Comparison of ENCODE assay signal across 8 cellular contexts in the genomic region with DNA sequence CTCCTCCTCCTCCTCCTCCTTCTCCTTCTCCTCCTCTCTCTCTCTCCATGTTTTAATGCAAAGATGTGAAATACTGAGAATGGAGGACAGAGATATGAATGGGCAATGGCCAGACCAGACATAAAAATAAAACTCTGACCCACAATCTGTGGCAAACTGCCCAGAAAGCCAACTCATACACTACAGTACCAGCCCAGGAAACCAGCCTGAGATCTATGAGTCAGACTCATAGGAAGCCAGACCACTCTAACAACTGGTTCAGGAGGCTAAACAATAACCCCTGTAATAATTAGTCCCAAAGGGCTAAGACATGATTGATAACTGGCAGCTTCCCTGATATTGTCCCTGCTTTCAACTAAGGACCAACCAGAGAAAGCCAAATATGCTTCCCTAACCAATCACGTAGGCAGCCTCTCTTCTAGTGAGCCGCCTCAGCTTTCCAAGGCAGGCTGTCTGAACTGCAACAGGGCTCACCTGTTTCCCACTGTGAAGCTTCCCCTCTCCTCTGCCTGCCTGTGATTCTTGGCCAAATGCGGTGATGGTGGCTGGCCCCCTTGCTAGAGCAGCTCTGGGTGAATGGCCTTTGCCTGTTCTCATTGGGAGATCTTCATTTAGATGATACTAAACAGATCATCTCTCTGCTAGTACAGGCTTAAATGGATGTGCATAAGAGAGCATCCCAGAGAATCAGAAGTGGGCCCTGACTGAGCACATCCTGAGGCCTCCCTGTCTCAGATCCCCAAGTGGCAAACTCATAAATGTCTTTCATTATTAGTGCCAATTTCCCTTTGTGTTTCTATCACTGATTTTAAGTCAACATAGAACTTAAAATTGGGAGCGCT.
DNase-seq lines count a peak whose midpoint lies in the region; ATAC-seq and TF ChIP-seq lines count a peak whose summit lies in the region.

No MANE protein-coding gene starts in this region.

- H3K23ac ChIP-seq in IMR-90 (ENCODE audit: low read depth, low read length), result no peak overlapping the region; the same call in 1 of the 2 replicates

- H3K4me1 ChIP-seq in IMR-90 (ENCODE audit: control insufficient read depth, insufficient read depth, low read length) (peaks cover 7% of the 10 kb centered on the region), colonic mucosa (no peaks in the 10 kb centered on the region)

- CTCF ChIA-PET in IMR-90 (lab: Yijun Ruan, JAX), result no interaction called here

- H4K5ac ChIP-seq in IMR-90 (ENCODE audit: low read depth, low read length), result peak overlapping the region; percentile 14; the same call in 1 of the 2 replicates

- peak overlapping the region; percentile 46; the same call in 2 of the 3 replicates for H2BK15ac ChIP-seq in IMR-90 (ENCODE audit: low read depth, low read length)

- H3K4me3 ChIP-seq in IMR-90 (ENCODE audit: insufficient read depth, low read depth, low read length), result no peak overlapping the region
- no peak overlapping the region for H3K4me3 ChIP-seq in colonic mucosa

- peak overlapping the region; percentile 36; the same call in 1 of the 2 replicates for H3K14ac ChIP-seq in IMR-90 (replicated peaks; ENCODE audit: low read depth, low read length)

- peak overlapping the region; percentile 95 for H2AK5ac ChIP-seq in IMR-90 (ENCODE audit: low read depth, low read length)

- peak overlapping the region; percentile 33; the same call in 1 of the 2 replicates for H3K18ac ChIP-seq in IMR-90 (ENCODE audit: low read depth, low read length)

- no peak overlapping the region for H3K4me2 ChIP-seq in IMR-90 (ENCODE audit: low read depth, low read length)

- POLR2A ChIA-PET in IMR-90 (lab: Charles Lee; ENCODE audit: unreplicated experiment), result no interaction called here

- TF ChIP-seq POLR2A in IMR-90 (IDR thresholded peaks at IDR 0.05; ENCODE audit: low read depth, low read length), result no peak

- DNase-seq in DMS153 (lab: John Stamatoyannopoulos, UW) (peak; percentile 77), IMR-90 (peak; percentile 97), colonic mucosa (peak; percentile 31), neural crest cell (ENCODE audit: low read depth, low spot score) (no peak), NCI-H2029 (lab: John Stamatoyannopoulos, UW) (no peak)
- DNase-seq in stimulated activated naive CD4-positive, alpha-beta T cell (lab: John Stamatoyannopoulos, UW), result no peak

- H4K8ac ChIP-seq in IMR-90 (ENCODE audit: low read depth in 2 of 2, low read length in 2 of 2), result peak overlapping the region in 1 of 2 experiments; percentile 44; a peak in 2 of 4 replicates

- in situ Hi-C loops in IMR-90 (cut with MboI; ENCODE audit: low sequenced_read_pairs), result loop anchor here (10.0 kb wide), 1 partner anchor 390 kb away; no protein-coding TSS in a partner anchor

- no CpG with 5 or more reads among the region's 4 CpGs for WGBS in IMR-90 (ENCODE audit: extremely low coverage in 2 of 2, insufficient read length in 1 of 2), 2 experiments

- H3K27me3 Mint-ChIP-seq in neural crest cell (ENCODE audit: low read depth), result no peaks in the 10 kb centered on the region

- H2AK9ac ChIP-seq in IMR-90 (replicated peaks; ENCODE audit: low read depth, low read length, poor library complexity), result no peak overlapping the region

- no peaks in the 10 kb centered on the region for H3K27me3 ChIP-seq in IMR-90 (ENCODE audit: control insufficient read depth, insufficient read depth, low read length)
- no peaks in the 10 kb centered on the region for H3K27me3 ChIP-seq in colonic mucosa

- H3K36me3 Mint-ChIP-seq in neural crest cell (ENCODE audit: low read depth), result peaks cover 11% of the 10 kb centered on the region

- BruUV-seq in IMR-90 (replicated peaks; lab: Mats Ljungman, UMichigan), result no TSS peak

- H3K9ac ChIP-seq in IMR-90 (ENCODE audit: low read depth, low read length), result no peak overlapping the region
- H3K9ac ChIP-seq in colonic mucosa (ENCODE audit: low read depth in 2 of 2, low read length in 2 of 2), result no peak overlapping the region

- TF ChIP-seq CTCF in IMR-90 (conservative IDR thresholded peaks at IDR 0.05; ENCODE audit: low read depth, low read length), result no peak
- TF ChIP-seq CTCF in colonic mucosa (IDR thresholded peaks at IDR 0.05), result no peak
- TF ChIP-seq CTCF in neural crest cell (conservative IDR thresholded peaks at IDR 0.05), result no peak

- peak overlapping the region; percentile 46; the same call in 1 of the 2 replicates for H4K91ac ChIP-seq in IMR-90 (ENCODE audit: insufficient read depth, low read depth, low read length)

- no peak for TF ChIP-seq RAD21 in IMR-90 (IDR thresholded peaks at IDR 0.05; ENCODE audit: low read length)

- H3K56ac ChIP-seq in IMR-90 (ENCODE audit: extremely low read depth, insufficient read depth, low read length), result no peak overlapping the region

- dilution Hi-C loops in IMR-90 (cut with HindIII; ENCODE audit: low sequenced_read_pairs, unreplicated experiment), result no loop called here

- H3K27ac ChIP-seq in IMR-90 (ENCODE audit: insufficient read depth, low read length) (no peak overlapping the region; the same call in 1 of the 2 replicates), colonic mucosa (no peak overlapping the region)

- H2BK20ac ChIP-seq in IMR-90 (ENCODE audit: low read depth, low read length), result peak overlapping the region; percentile 72; the same call in 1 of the 2 replicates

- H4K20me1 ChIP-seq in IMR-90 (ENCODE audit: insufficient read depth, low read length), result no peaks in the 10 kb centered on the region

- H3K4me3 Mint-ChIP-seq in neural crest cell, result no peak overlapping the region

- peak overlapping the region; percentile 17 for H2BK5ac ChIP-seq in IMR-90 (ENCODE audit: low read depth, low read length, poor library complexity, severe bottlenecking)

- H3K9me3 Mint-ChIP-seq in neural crest cell, result peaks cover 14% of the 10 kb centered on the region

- H2BK120ac ChIP-seq in IMR-90 (ENCODE audit: low read depth, low read length), result peak overlapping the region; percentile 61

- ATAC-seq in IMR-90 (ENCODE audit: low read depth), result peak; percentile 98
- no peak for ATAC-seq in HG02870 (IDR thresholded peaks at IDR 0.05; ENCODE audit: unreplicated experiment)
- no peak for ATAC-seq in HG02981 (IDR thresholded peaks at IDR 0.05; ENCODE audit: unreplicated experiment)

- H3K9me3 ChIP-seq in IMR-90 (ENCODE audit: control insufficient read depth, insufficient read depth, low read length), result peaks cover 9% of the 10 kb centered on the region
- H3K9me3 ChIP-seq in colonic mucosa, result no peaks in the 10 kb centered on the region

- peaks cover 3% of the 10 kb centered on the region for H3K4me1 Mint-ChIP-seq in neural crest cell

- H3K79me1 ChIP-seq in IMR-90 (ENCODE audit: low read depth in 1 of 2, low read length in 2 of 2), result no peaks in the 10 kb centered on the region

- H3K27ac Mint-ChIP-seq in neural crest cell (ENCODE audit: unreplicated experiment), result peak overlapping the region; percentile 71

- intact Hi-C loops in IMR-90 (cut with micrococcal nuclease), result no loop called here
- intact Hi-C loops in colonic mucosa (cut with DNase I), result no loop called here

- H3K36me3 ChIP-seq in IMR-90 (ENCODE audit: control insufficient read depth, insufficient read depth, low read length) (no peaks in the 10 kb centered on the region), colonic mucosa (no peaks in the 10 kb centered on the region)

- H2AFZ ChIP-seq in IMR-90 (replicated peaks; ENCODE audit: low read length, poor library complexity), result peak overlapping the region; percentile 61

- peak overlapping the region; percentile 69 for H3K4ac ChIP-seq in IMR-90 (ENCODE audit: low read depth, low read length)

- H3K9me1 ChIP-seq in IMR-90 (ENCODE audit: insufficient read depth, low read length), result peaks cover 3% of the 10 kb centered on the region

TF ChIP-seq in IMR-90, 13 proteins besides CTCF, POLR2A, EP300 and RAD21:
- TF ChIP-seq FOS (IDR thresholded peaks at IDR 0.05; ENCODE audit: low read depth, low read length) (peak; percentile 91), BHLHE40 (IDR thresholded peaks at IDR 0.05; ENCODE audit: low read depth, low read length) (no peak), CEBPB (IDR thresholded peaks at IDR 0.05; ENCODE audit: low read depth, low read length) (peak; percentile 46), SMC3 (IDR thresholded peaks at IDR 0.05; ENCODE audit: low read depth, low read length) (0 out of 2 replicates have a peak, but pooled peaks have one; percentile 9)

Comparison
In these comparisons a context has a peak if more than half of its experiments do, and no peak if none do; other contexts are left out.
1. DNase-seq: peak in DMS153 (single experiment), IMR-90 (single experiment) and colonic mucosa (single experiment); none in neural crest cell (single experiment), NCI-H2029 (single experiment) and stimulated activated naive CD4-positive, alpha-beta T cell (0 of 6).